9 cellular contexts compared by ENCODE assay signal in genomic region chr5:132737982-132738770, GRCh38. TPM values are rescaled to one million over a fixed set of nuclear protein-coding genes. Genes with fewer than 3 reads are reported as not detected.
DNase-seq lines count a peak whose midpoint lies in the region; ATAC-seq, FAIRE-seq and TF ChIP-seq lines count a peak whose summit lies in the region.
"Had no signal": no experiment of that assay in that cellular context is flagged by ENCODE, and none has a peak within 500 bp of the region (broad histone marks: within the 10 kb centered on the region; RNA-seq: fewer than 3 reads in every experiment).

No MANE protein-coding gene starts in this region.

- no peaks in the 10 kb centered on the region for H4K20me1 ChIP-seq in HCT116 (ENCODE audit: insufficient read depth)

- intact Hi-C loops in HCT116 (cut with micrococcal nuclease): no loop called here

- TF ChIP-seq CTCF in A549 (IDR thresholded peaks at IDR 0.05): no peak
- no peak for TF ChIP-seq CTCF in HCT116 (IDR thresholded peaks at IDR 0.05 in 2 of 3, conservative IDR thresholded peaks at IDR 0.05 in 1 of 3; ENCODE audit: borderline replicate concordance in 1 of 3, insufficient read depth in 1 of 3, low read depth in 2 of 3, low read length in 2 of 3)

- no peaks in the 10 kb centered on the region for H3K9me3 ChIP-seq in A549
- 0 out of 4 replicates have a peak, but pooled peaks cover 0 to 3% of the 10 kb centered on the region in 2 experiments for H3K9me3 ChIP-seq in HCT116 (ENCODE audit: control insufficient read depth in 1 of 2, insufficient read depth in 1 of 2, low read depth in 1 of 2, low read length in 2 of 2)
- peaks cover 11% of the 10 kb centered on the region for H3K9me3 ChIP-seq in adipocyte (ENCODE audit: control insufficient read depth, low read length)
- H3K9me3 ChIP-seq in mucosa of rectum (ENCODE audit: control insufficient read depth in 2 of 2, low read length in 2 of 2): no peaks in the 10 kb centered on the region

- TF ChIP-seq POLR2A in A549 (IDR thresholded peaks at IDR 0.05; ENCODE audit: low read length): no peak
- no peak for TF ChIP-seq POLR2A in HCT116 (IDR thresholded peaks at IDR 0.05; ENCODE audit: borderline replicate concordance, extremely low read depth, insufficient read depth, insufficient read length)

- TF ChIP-seq EP300 in A549 (IDR thresholded peaks at IDR 0.05): no peak

- no peaks in the 10 kb centered on the region for H3K9me2 ChIP-seq in HCT116 (ENCODE audit: insufficient read depth)

- POLR2A ChIA-PET in A549 (lab: Yijun Ruan, JAX) (interaction anchor here (1.0 to 1.5 kb wide), 4 partner anchors 39 to 248 kb away, joined by 3 to 6 read pairs (median 3); partner anchors contain the start of genes GDF9, IRF1, SEPTIN8 and UQCRQ), HCT116 (lab: Charles Lee) (interaction anchor here (0.6 to 1.5 kb wide), 6 partner anchors 9 to 348 kb away, joined by 3 to 5 read pairs (median 4); partner anchors contain the start of gene CCNI2)

- peak overlapping the region; percentile 61 to 89 for H3K27ac ChIP-seq in A549
- H3K27ac ChIP-seq in HCT116 (ENCODE audit: low read depth, low read length): peak overlapping the region; percentile 27; the same call in 1 of the 2 replicates
- no peak overlapping the region for H3K27ac ChIP-seq in mucosa of rectum (ENCODE audit: low read depth in 2 of 2, low read length in 2 of 2)

- H3K79me2 ChIP-seq in HCT116 (ENCODE audit: insufficient read depth, low read length): peaks cover 9% of the 10 kb centered on the region; the same call in 1 of the 2 replicates

- no peak for FAIRE-seq in A549 (lab: Jason Lieb, UNC)

- CTCF ChIA-PET in A549 (lab: Yijun Ruan, JAX): interaction anchor here (0.7 to 2.2 kb wide), 10 partner anchors 9 to 352 kb away, joined by 3 to 8 read pairs (median 3); partner anchors contain the start of gene CCNI2
- CTCF ChIA-PET in HCT116 (lab: Charles Lee): interaction anchor here (0.8 to 2.2 kb wide), 4 partner anchors 8 to 82 kb away, joined by 3 to 10 read pairs (median 6); no protein-coding TSS in a partner anchor

- H3K36me3 ChIP-seq in HCT116 (ENCODE audit: control insufficient read depth in 1 of 2, insufficient read depth in 2 of 2, low read length in 2 of 2) (no peaks in the 10 kb centered on the region), adipocyte (ENCODE audit: control insufficient read depth, insufficient read depth, low read length, severe bottlenecking) (no peaks in the 10 kb centered on the region), mucosa of rectum (ENCODE audit: control insufficient read depth in 2 of 2, insufficient read depth in 2 of 2, low read length in 2 of 2) (no peaks in the 10 kb centered on the region)

- WGBS in A549 (ENCODE audit: missing lambda C conversion rate): 69% methylated on average over 10 of the region's 10 CpGs

- H3K4me1 ChIP-seq in A549 (peaks cover 12% of the 10 kb centered on the region), HCT116 (ENCODE audit: control insufficient read depth in 1 of 2, insufficient read depth in 2 of 2, low read length in 2 of 2) (peaks cover 4 to 20% of the 10 kb centered on the region in 2 experiments; a peak in 3 of 4 replicates), adipocyte (ENCODE audit: control insufficient read depth, insufficient read depth, low read length) (peaks cover 16% of the 10 kb centered on the region), mucosa of rectum (ENCODE audit: control insufficient read depth in 2 of 2, insufficient read depth in 2 of 2, low read length in 2 of 2) (peaks cover 9 to 10% of the 10 kb centered on the region in 2 donors)

- no peak for DNase-seq in A549 (ENCODE audit: low read depth in 1 of 2, low spot score in 1 of 2)
- no peak for DNase-seq in HCT116 (ENCODE audit: low read depth, low spot score)
- no peak for DNase-seq in adipocyte (ENCODE audit: low read depth)
- no peak for DNase-seq in COR-L47 (lab: John Stamatoyannopoulos, UW)
- DNase-seq in NCI-H82 treated with DMSO at 0.1 percent for 48 hours (lab: John Stamatoyannopoulos, UW; ENCODE audit: unreplicated experiment): no peak
- DNase-seq in NCI-H2029 treated with DMSO at 0.1 percent for 48 hours (lab: John Stamatoyannopoulos, UW): no peak

- ATAC-seq in A549: no peak
- no peak for ATAC-seq in HCT116
- no peak for ATAC-seq in HG03354 (IDR thresholded peaks at IDR 0.05; ENCODE audit: poor library complexity, severe bottlenecking, unreplicated experiment)

- H3K27me3 ChIP-seq in HCT116 (ENCODE audit: insufficient read depth, low read length): no peaks in the 10 kb centered on the region
- H3K27me3 ChIP-seq in adipocyte (replicated peaks; ENCODE audit: control insufficient read depth, insufficient read depth, low read length): no peaks in the 10 kb centered on the region
- no peaks in the 10 kb centered on the region for H3K27me3 ChIP-seq in mucosa of rectum (ENCODE audit: control insufficient read depth in 2 of 2, insufficient read depth in 2 of 2, low read length in 2 of 2)

- peak overlapping the region; percentile 98 for H2AFZ ChIP-seq in HCT116 (ENCODE audit: low read depth, low read length, poor library complexity, severe bottlenecking)

- peak overlapping the region; percentile 60 for H3K4me3 ChIP-seq in A549
- H3K4me3 ChIP-seq in HCT116 (replicated peaks in 1 of 2; ENCODE audit: low read depth in 1 of 2, low read length in 2 of 2): peak overlapping the region; percentile 67 to 88
- peak overlapping the region; percentile 96 for H3K4me3 ChIP-seq in adipocyte (ENCODE audit: low read length)
- peak overlapping the region; percentile 85 to 93 for H3K4me3 ChIP-seq in mucosa of rectum (ENCODE audit: low read length in 2 of 2)

- TF ChIP-seq RAD21 in A549 (conservative IDR thresholded peaks at IDR 0.05 in 1 of 2, IDR thresholded peaks at IDR 0.05 in 1 of 2) (no peak), HCT116 (IDR thresholded peaks at IDR 0.05; ENCODE audit: low read depth) (no peak)

- RAD21 ChIA-PET in HCT116 (lab: Charles Lee; ENCODE audit: low non-redundant PET in 1 of 2, low total read pairs in 2 of 2, uncharacterized antibody in 2 of 2, unreplicated experiment in 2 of 2): interaction anchor here in 1 of 2 experiments (1.2 kb wide), 1 partner anchor 211 kb away, joined by 3 read pairs; no protein-coding TSS in a partner anchor

- TSS peak; percentile 76 for BruUV-seq in HCT116 (replicated peaks; lab: Mats Ljungman, UMichigan)

- H3K9ac ChIP-seq in HCT116 (ENCODE audit: low read length): peak overlapping the region; percentile 63
- H3K9ac ChIP-seq in adipocyte (ENCODE audit: low read length): peak overlapping the region; percentile 86
- peak overlapping the region; percentile 49 to 72 for H3K9ac ChIP-seq in mucosa of rectum (ENCODE audit: low read depth in 1 of 2, low read length in 2 of 2)

- H3K4me2 ChIP-seq in A549: peak overlapping the region; percentile 73
- peak overlapping the region; percentile 93 for H3K4me2 ChIP-seq in HCT116 (ENCODE audit: low read length)

TF ChIP-seq in A549, 52 proteins besides CTCF, POLR2A, EP300 and RAD21:
- TF ChIP-seq TP53 (CRISPR knock-in tag; IDR thresholded peaks at IDR 0.05): no peak
- TF ChIP-seq GATA3 (IDR thresholded peaks at IDR 0.05; ENCODE audit: borderline replicate concordance): no peak

TF ChIP-seq in HCT116, 20 proteins besides CTCF, POLR2A, EP300 and RAD21:
- TF ChIP-seq SRF (IDR thresholded peaks at IDR 0.05; ENCODE audit: low read depth): no peak
- TF ChIP-seq ZNF274 (IDR thresholded peaks at IDR 0.05; ENCODE audit: low read depth, low read length): no peak

RNA-seq across cellular contexts. Expression of gene KIF3A, which starts 0.8 kb away (rescaled TPM):
- polyA plus RNA-seq in A549 (2011; rRNA removed): 17.2 and 20.5 TPM in 2 replicates
- 3.6 and 3.7 TPM in 2 replicates for polyA plus RNA-seq in A549 (2012; cell fraction: cytosol; rRNA removed)
- 3.7 and 6.4 TPM in 2 replicates for polyA plus RNA-seq in A549 (2012; cell fraction: nucleus; rRNA removed)
- polyA plus RNA-seq in A549 (2017; fragmentation: RNase III; extraction: RNeasy Plus Mini Kit Qiagen cat#74134 plus additional on column Dnase treatment): 12.8 to 15.6 TPM (median 13.8 TPM) in 3 replicates
- 3.9 and 6.7 TPM in 2 replicates for polyA minus RNA-seq in A549 (2011; rRNA and poly(A)+ RNA removed)
- total RNA-seq in HCT116 (2021; ENCODE audit: unreplicated experiment): 12.7 TPM
- polyA plus RNA-seq in HCT116 (2012): 2.3 and 3.1 TPM in 2 replicates

RNA-seq across cellular contexts. Expression of gene CCNI2, which starts 9.1 kb away (rescaled TPM):
- polyA plus RNA-seq in A549 (2011; rRNA removed): 0.17 and 0.33 TPM in 2 replicates
- 0.16 and 0.28 TPM in 2 replicates for polyA plus RNA-seq in A549 (2012; cell fraction: cytosol; rRNA removed)
- polyA plus RNA-seq in A549 (2012; cell fraction: nucleus; rRNA removed): 0.44 and 0.73 TPM in 2 replicates
- 0.07 to 0.26 TPM (median 0.17 TPM) in 3 replicates for polyA plus RNA-seq in A549 (2017; fragmentation: RNase III; extraction: RNeasy Plus Mini Kit Qiagen cat#74134 plus additional on column Dnase treatment)
- polyA minus RNA-seq in A549 (2011; rRNA and poly(A)+ RNA removed): 0.83 and 0.99 TPM in 2 replicates
- 1.4 TPM for total RNA-seq in HCT116 (2021; ENCODE audit: unreplicated experiment)
- 1.5 and 2.1 TPM in 2 replicates for polyA plus RNA-seq in HCT116 (2012)
- total RNA-seq: SK-MEL-5 had no signal

RNA-seq across cellular contexts. Expression of gene SEPTIN8, which starts 38.9 kb away (rescaled TPM):
- polyA plus RNA-seq in A549 (2011; rRNA removed) (29.2 and 29.6 TPM in 2 replicates), A549 (2017; fragmentation: RNase III; extraction: RNeasy Plus Mini Kit Qiagen cat#74134 plus additional on column Dnase treatment) (19.0 to 21.7 TPM (median 20.8 TPM) in 3 replicates)
- 24.8 and 29.6 TPM in 2 replicates for polyA plus RNA-seq in A549 (2012; cell fraction: cytosol; rRNA removed)
- 53.4 and 53.7 TPM in 2 replicates for polyA plus RNA-seq in A549 (2012; cell fraction: nucleus; rRNA removed)
- polyA minus RNA-seq in A549 (2011; rRNA and poly(A)+ RNA removed): 19.7 and 24.4 TPM in 2 replicates
- total RNA-seq in HCT116 (2021; ENCODE audit: unreplicated experiment): 34.6 TPM
- 33.0 and 35.8 TPM in 2 replicates for polyA plus RNA-seq in HCT116 (2012)

Comparison
In these comparisons a context has a peak if more than half of its experiments do, and no peak if none do; other contexts are left out.
1. H3K27ac ChIP-seq: peak in A549 (2 of 2) and HCT116 (single experiment); none in mucosa of rectum (0 of 2).
2. Peak in every context shown above with its lines, with median percentiles within 50 percentile points of each other: H3K4me3 ChIP-seq and H3K9ac ChIP-seq.